ENCODE assay signal across 10 cellular contexts in genomic region chr3:177596248-177596821, GRCh38.
DNase-seq lines count a peak whose midpoint lies in the region; TF ChIP-seq lines count a peak whose summit lies in the region.
"Had no signal": no experiment of that assay in that cellular context is flagged by ENCODE, and none has a peak within 500 bp of the region (broad histone marks: within the 10 kb centered on the region; RNA-seq: fewer than 3 reads in every experiment).

No MANE protein-coding gene starts in this region.

- H3K36me3 Mint-ChIP-seq in activated T-helper 2 cell treated with anti-CD3 and anti-CD28 coated beads, Interferon-gamma antibody, Interleukin-2, Interleukin-4, amounts not matched to agents 10 μg/mL and 5 μg/mL and 100 μg/mL, durations not matched to agents 14 hours and 24 hours and 36 hours (ENCODE audit: low read depth), result peaks cover 4% of the 10 kb centered on the region
- H3K36me3 Mint-ChIP-seq: activated naive CD4-positive, alpha-beta T cell treated with anti-CD3 and anti-CD28 coated beads, Interleukin-2, amount 50 U/mL, for 24 hours had no signal

- H2AFZ ChIP-seq in PC-9, result no peak overlapping the region

- H4K20me1 ChIP-seq in PC-9 (ENCODE audit: insufficient read depth), result no peaks in the 10 kb centered on the region

- H3K9me3 Mint-ChIP-seq in activated T-helper 2 cell treated with anti-CD3 and anti-CD28 coated beads, Interferon-gamma antibody, Interleukin-2, Interleukin-4, amounts not matched to agents 10 μg/mL and 5 μg/mL and 100 μg/mL, durations not matched to agents 14 hours and 24 hours and 36 hours, result no peaks in the 10 kb centered on the region
- H3K9me3 Mint-ChIP-seq: activated naive CD4-positive, alpha-beta T cell treated with anti-CD3 and anti-CD28 coated beads, Interleukin-2, amount 50 U/mL, for 24 hours; neural crest cell had no signal

- peaks cover 71% of the 10 kb centered on the region for H3K4me1 ChIP-seq in PC-9 (replicated peaks; ENCODE audit: insufficient read depth)
- H3K4me1 ChIP-seq in esophagus muscularis mucosa, result peaks cover 30 to 76% (median 68%) of the 10 kb centered on the region in 4 donors

- POLR2A ChIA-PET in PC-9 (lab: Charles Lee; ENCODE audit: unreplicated experiment), result interaction anchor here (0.6 kb wide), 1 partner anchor 368 kb away, joined by 11 read pairs; no protein-coding TSS in a partner anchor

- no peaks in the 10 kb centered on the region for H3K9me2 ChIP-seq in PC-9 (ENCODE audit: insufficient read depth)

- H3K27me3 Mint-ChIP-seq in activated T-helper 2 cell treated with anti-CD3 and anti-CD28 coated beads, Interferon-gamma antibody, Interleukin-2, Interleukin-4, amounts not matched to agents 10 μg/mL and 5 μg/mL and 100 μg/mL, durations not matched to agents 14 hours and 24 hours and 36 hours (ENCODE audit: low read depth), result no peaks in the 10 kb centered on the region
- H3K27me3 Mint-ChIP-seq: activated naive CD4-positive, alpha-beta T cell treated with anti-CD3 and anti-CD28 coated beads, Interleukin-2, amount 50 U/mL, for 24 hours had no signal

- H3K4me1 Mint-ChIP-seq in activated T-helper 2 cell treated with anti-CD3 and anti-CD28 coated beads, Interferon-gamma antibody, Interleukin-2, Interleukin-4, amounts not matched to agents 10 μg/mL and 5 μg/mL and 100 μg/mL, durations not matched to agents 14 hours and 24 hours and 36 hours (ENCODE audit: low read depth), result peaks cover 58% of the 10 kb centered on the region

- TF ChIP-seq EP300 in esophagus muscularis mucosa (IDR thresholded peaks at IDR 0.05), result no peak

- no peak overlapping the region for H3K4me3 ChIP-seq in PC-9
- no peak overlapping the region for H3K4me3 ChIP-seq in esophagus muscularis mucosa
- no peak overlapping the region for H3K4me3 ChIP-seq in skin epidermis

- peak overlapping the region; percentile 52 for H3K4me2 ChIP-seq in PC-9

- TF ChIP-seq CTCF in PC-9 (conservative IDR thresholded peaks at IDR 0.05) (no peak), esophagus muscularis mucosa (IDR thresholded peaks at IDR 0.05) (no peak)

- H3K27me3 ChIP-seq in PC-9 (ENCODE audit: insufficient read depth, low read depth), result no peaks in the 10 kb centered on the region
- no peaks in the 10 kb centered on the region for H3K27me3 ChIP-seq in esophagus muscularis mucosa

- H3K27ac ChIP-seq in PC-9 (peak overlapping the region; percentile 69), esophagus muscularis mucosa (replicated peaks in 1 of 4) (peak overlapping the region; percentile 53 to 83 (median 71)), skin epidermis (peak overlapping the region in 15 of 21 experiments; percentile 16 to 86 (median 76))

- WGBS in esophagus muscularis mucosa, result 39% methylated on average over 3 of the region's 3 CpGs

- DNase-seq in NCI-H1092 treated with DMSO at 0.1 percent for 48 hours (lab: John Stamatoyannopoulos, UW) (peak; percentile 69), NCI-H1092 (lab: John Stamatoyannopoulos, UW) (no peak), PC-9 (peak; percentile 72 to 92), esophagus muscularis mucosa (ENCODE audit: extremely low spot score) (no peak), iPS-NIHi7 (ENCODE audit: extremely low spot score) (no peak), posterior vena cava (ENCODE audit: low spot score) (no peak)
- DNase-seq in activated T-helper 2 cell treated with anti-CD3 and anti-CD28 coated beads, Interferon-gamma antibody, Interleukin-2, Interleukin-4, amounts not matched to agents 10 μg/mL and 5 μg/mL and 100 μg/mL, durations not matched to agents 14 hours and 24 hours and 36 hours (ENCODE audit: low spot score), result no peak

- peaks cover 39% of the 10 kb centered on the region for H3F3A ChIP-seq in PC-9 (ENCODE audit: insufficient read depth, low read depth)

- no peaks in the 10 kb centered on the region for H3K79me2 ChIP-seq in PC-9 (ENCODE audit: low read depth)

- H3K9me3 ChIP-seq in PC-9 (ENCODE audit: insufficient read depth, low read depth), result peaks cover 28% of the 10 kb centered on the region
- H3K9me3 ChIP-seq in esophagus muscularis mucosa, result no peaks in the 10 kb centered on the region

- H3K36me3 ChIP-seq in PC-9 (ENCODE audit: low read depth) (no peaks in the 10 kb centered on the region; the same call in 1 of the 2 replicates), esophagus muscularis mucosa (no peaks in the 10 kb centered on the region)

- no peak overlapping the region for H3K4me3 Mint-ChIP-seq in activated T-helper 2 cell treated with anti-CD3 and anti-CD28 coated beads, Interferon-gamma antibody, Interleukin-2, Interleukin-4, amounts not matched to agents 10 μg/mL and 5 μg/mL and 100 μg/mL, durations not matched to agents 14 hours and 24 hours and 36 hours (ENCODE audit: low read depth)
- H3K4me3 Mint-ChIP-seq: activated naive CD4-positive, alpha-beta T cell treated with anti-CD3 and anti-CD28 coated beads, Interleukin-2, amount 50 U/mL, for 24 hours; neural crest cell had no signal

- intact Hi-C loops in PC-9 (cut with micrococcal nuclease; ENCODE audit: unreplicated experiment) (loop anchor here (2.0 kb wide), 1 partner anchor 72 kb away; no protein-coding TSS in a partner anchor), esophagus muscularis mucosa (cut with DNase I) (loop anchor here (5.0 kb wide), 1 partner anchor 171 kb away; no protein-coding TSS in a partner anchor), posterior vena cava (cut with DNase I) (loop anchor here in 1 of 2 donors (5.0 kb wide), 1 partner anchor 921 kb away; no protein-coding TSS in a partner anchor)
- intact Hi-C loops in activated T-helper 2 cell treated with anti-CD3 and anti-CD28 coated beads, Interferon-gamma antibody, Interleukin-2, Interleukin-4, amounts not matched to agents 10 μg/mL and 5 μg/mL and 100 μg/mL, durations not matched to agents 14 hours and 24 hours and 36 hours (cut with micrococcal nuclease), result loop anchor here (5.0 kb wide), 1 partner anchor 394 kb away; no protein-coding TSS in a partner anchor

- H3K27ac Mint-ChIP-seq in activated T-helper 2 cell treated with anti-CD3 and anti-CD28 coated beads, Interferon-gamma antibody, Interleukin-2, Interleukin-4, amounts not matched to agents 10 μg/mL and 5 μg/mL and 100 μg/mL, durations not matched to agents 14 hours and 24 hours and 36 hours, result no peak overlapping the region
- H3K27ac Mint-ChIP-seq: activated naive CD4-positive, alpha-beta T cell treated with anti-CD3 and anti-CD28 coated beads, Interleukin-2, amount 50 U/mL, for 24 hours had no signal

- CTCF ChIA-PET in PC-9 (lab: Charles Lee), result interaction anchor here (0.6 kb wide), 1 partner anchor 782 kb away, joined by 9 read pairs; no protein-coding TSS in a partner anchor

- TF ChIP-seq POLR2A in esophagus muscularis mucosa (IDR thresholded peaks at IDR 0.05; ENCODE audit: low read depth), result no peak

- no TSS peak for BruUV-seq in PC-9 (replicated peaks; lab: Mats Ljungman, UMichigan)

Comparison
In these comparisons a context has a peak if more than half of its experiments do, and no peak if none do; other contexts are left out.
1. DNase-seq: peak in NCI-H1092 treated with DMSO at 0.1 percent for 48 hours (single experiment) and PC-9 (2 of 2); none in NCI-H1092 (single experiment), esophagus muscularis mucosa (single experiment), iPS-NIHi7 (single experiment), posterior vena cava (single experiment) and activated T-helper 2 cell treated with anti-CD3 and anti-CD28 coated beads, Interferon-gamma antibody, Interleukin-2, Interleukin-4, amounts not matched to agents 10 μg/mL and 5 μg/mL and 100 μg/mL, durations not matched to agents 14 hours and 24 hours and 36 hours (single experiment).
2. Peak in every context shown above with its lines, with median percentiles within 50 percentile points of each other: H3K27ac ChIP-seq.